Comparison of ENCODE assay signal across 24 cellular contexts in the genomic region with DNA sequence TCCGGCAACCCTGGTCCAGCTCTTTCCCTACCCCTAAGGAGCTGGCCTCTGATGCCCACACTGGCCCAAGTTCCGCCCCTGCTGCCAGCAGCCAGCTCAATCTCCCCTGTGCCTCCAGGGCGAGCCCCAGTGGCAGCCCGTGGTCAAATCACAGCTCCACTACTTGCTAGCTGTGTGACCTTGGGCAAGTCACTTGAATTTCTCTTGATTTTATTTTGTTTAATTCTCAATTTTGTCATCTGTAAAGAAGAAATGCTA. TPM values are rescaled to one million over a fixed set of nuclear protein-coding genes. Genes with fewer than 3 reads are reported as not detected.
"Had no signal": no experiment of that assay in that cellular context is flagged by ENCODE, and none has a peak within 500 bp of the region (broad histone marks: within the 10 kb centered on the region; RNA-seq: fewer than 3 reads in every experiment).

No MANE protein-coding gene starts in this region.

- ATAC-seq: activated CD4-positive, CD25-positive, alpha-beta regulatory T cell treated with anti-CD3 and anti-CD28 coated beads, Interleukin-2, amount 50 U/mL, for 24 hours; activated naive CD4-positive, alpha-beta T cell treated with anti-CD3 and anti-CD28 coated beads, Interleukin-2, amount 50 U/mL, for 72 hours; activated naive CD8-positive, alpha-beta T cell treated with anti-CD3 and anti-CD28 coated beads, Interleukin-2, amount 50 U/mL, for 24 hours; K562 had no signal

- H3K27ac ChIP-seq: ascending aorta, PC-9, SJCRH30 had no signal

- H3K9me3 Mint-ChIP-seq: activated CD8-positive, alpha-beta T cell treated with anti-CD3 and anti-CD28 coated beads for 36 hours; activated naive CD4-positive, alpha-beta T cell treated with anti-CD3 and anti-CD28 coated beads, Interleukin-2, amount 50 U/mL, for 72 hours; activated naive CD8-positive, alpha-beta T cell treated with anti-CD3 and anti-CD28 coated beads, Interleukin-2, amount 50 U/mL, for 24 hours; activated T-cell treated with anti-CD3 and anti-CD28 coated beads, Interleukin-2, amount 50 U/mL, for 24 hours; brain had no signal

- H3K36me3 Mint-ChIP-seq: activated naive CD4-positive, alpha-beta T cell treated with anti-CD3 and anti-CD28 coated beads, Interleukin-2, amount 50 U/mL, for 72 hours had no signal

- H3K9me3 ChIP-seq: ascending aorta, SJCRH30, SK-N-SH had no signal

- H3K27me3 Mint-ChIP-seq: activated CD8-positive, alpha-beta T cell treated with anti-CD3 and anti-CD28 coated beads for 36 hours; activated naive CD8-positive, alpha-beta T cell treated with anti-CD3 and anti-CD28 coated beads, Interleukin-2, amount 50 U/mL, for 24 hours; activated T-cell treated with anti-CD3 and anti-CD28 coated beads, Interleukin-2, amount 50 U/mL, for 24 hours; brain had no signal

- H3K4me1 Mint-ChIP-seq: activated naive CD8-positive, alpha-beta T cell treated with anti-CD3 and anti-CD28 coated beads, Interleukin-2, amount 50 U/mL, for 24 hours had no signal

- H3K4me3 Mint-ChIP-seq: activated CD8-positive, alpha-beta T cell treated with anti-CD3 and anti-CD28 coated beads for 36 hours; activated naive CD8-positive, alpha-beta T cell treated with anti-CD3 and anti-CD28 coated beads, Interleukin-2, amount 50 U/mL, for 24 hours; activated T-cell treated with anti-CD3 and anti-CD28 coated beads, Interleukin-2, amount 50 U/mL, for 24 hours; brain had no signal

- H3K4me2 ChIP-seq: PC-9, SK-N-SH had no signal

- H3K9me2 ChIP-seq: SK-N-SH had no signal

- H3K4me1 ChIP-seq: SJCRH30 had no signal

- H3K27me3 ChIP-seq: ascending aorta, SJCRH30 had no signal

- FAIRE-seq: K562 had no signal

- H3K4me3 ChIP-seq: ascending aorta, K562, PC-9, SJCRH30 had no signal

- DNase-seq: activated CD4-positive, alpha-beta T cell treated with anti-CD3 and anti-CD28 coated beads for 4 hours; activated CD8-positive, alpha-beta memory T cell treated with anti-CD3 and anti-CD28 coated beads, Interleukin-2, amount 50 U/mL, for 48 hours; activated CD8-positive, alpha-beta T cell treated with anti-CD3 and anti-CD28 coated beads for 36 hours; activated effector memory CD4-positive, alpha-beta T cell treated with anti-CD3 and anti-CD28 coated beads, Interleukin-2, amount 50 U/mL, for 16 hours; activated naive CD4-positive, alpha-beta T cell treated with Interleukin-2 at 50 U/mL for 16 hours; activated naive CD8-positive, alpha-beta T cell treated with anti-CD3 and anti-CD28 coated beads, Interleukin-2, amount 50 U/mL, for 24 hours; activated T-cell treated with anti-CD3 and anti-CD28 coated beads, Interleukin-2, amount 50 U/mL, for 24 hours; amniotic stem cell; Karpas-422; NCI-H1105 treated with DMSO at 0.1 percent for 48 hours; NCI-H1436 treated with DMSO at 0.1 percent for 48 hours; NCI-H187; NCI-H2081; NCI-H524; PC-9; Right ventricle myocardium superior; SJCRH30; SK-N-SH; T-helper 1 cell had no signal

- H3K27ac Mint-ChIP-seq: activated CD8-positive, alpha-beta T cell treated with anti-CD3 and anti-CD28 coated beads for 36 hours; activated naive CD8-positive, alpha-beta T cell treated with anti-CD3 and anti-CD28 coated beads, Interleukin-2, amount 50 U/mL, for 24 hours; activated T-cell treated with anti-CD3 and anti-CD28 coated beads, Interleukin-2, amount 50 U/mL, for 24 hours had no signal

- H2AFZ ChIP-seq: PC-9 had no signal

RNA-seq across cellular contexts. Expression of a gene that starts 20.4 kb away (rescaled TPM):
- total RNA-seq: SJCRH30 had no signal
